In genomic region chr17:79950711-79951110, GRCh38 we compare ENCODE assay signal across 13 cellular contexts.
A peak's percentile ranks its signal among the peaks of the same experiment; 100 is the strongest.
DNase-seq lines count a peak whose midpoint lies in the region; ATAC-seq, FAIRE-seq and TF ChIP-seq lines count a peak whose summit lies in the region.
"Had no signal": no experiment of that assay in that cellular context is flagged by ENCODE, and none has a peak within 500 bp of the region (broad histone marks: within the 10 kb centered on the region; RNA-seq: fewer than 3 reads in every experiment).

No MANE protein-coding gene starts in this region.

- ATAC-seq in GM21737 (IDR thresholded peaks at IDR 0.05; ENCODE audit: unreplicated experiment) = no peak
- no peak for ATAC-seq in HG02973 (IDR thresholded peaks at IDR 0.05; ENCODE audit: unreplicated experiment)
- ATAC-seq in HG02610 (IDR thresholded peaks at IDR 0.05; ENCODE audit: unreplicated experiment) = no peak
- ATAC-seq: activated CD8-positive, alpha-beta memory T cell treated with anti-CD3 and anti-CD28 coated beads, Interleukin-2, amount 10 ng/mL, durations not matched to agents 7 days and 5 days; stimulated activated naive CD8-positive, alpha-beta T cell treated with anti-CD3 and anti-CD28 coated beads, Interleukin-15, Interleukin-2, amounts not matched to agents 100 U/mL and 50 U/mL, for 24 hours had no signal

- peaks cover 26% of the 10 kb centered on the region for H3K36me3 ChIP-seq in HUES64 (ENCODE audit: insufficient read depth, low read length)
- H3K36me3 ChIP-seq in astrocyte (ENCODE audit: insufficient read depth, low read length) = no peaks in the 10 kb centered on the region

- H4K20me1 ChIP-seq in astrocyte (ENCODE audit: insufficient read depth, low read length) = peaks cover 14% of the 10 kb centered on the region

- peak overlapping the region; percentile 89 for H3K27ac Mint-ChIP-seq in astrocyte (ENCODE audit: unreplicated experiment)
- H3K27ac Mint-ChIP-seq: activated CD8-positive, alpha-beta memory T cell treated with anti-CD3 and anti-CD28 coated beads, Interleukin-2, amount 10 ng/mL, durations not matched to agents 7 days and 5 days had no signal

- H3K4me1 ChIP-seq in HUES64 (ENCODE audit: insufficient read depth, low read length) = peaks cover 54% of the 10 kb centered on the region
- H3K4me1 ChIP-seq in astrocyte (ENCODE audit: insufficient read depth, low read length) = peaks cover 54% of the 10 kb centered on the region

- peak overlapping the region; percentile 100 for H3K27ac ChIP-seq in HUES64 (ENCODE audit: low read depth, low read length)
- H3K27ac ChIP-seq in astrocyte (ENCODE audit: low read depth, low read length) = peak overlapping the region; percentile 72
- H3K27ac ChIP-seq in layer of hippocampus (ENCODE audit: low read depth, low read length) = peak overlapping the region; percentile 84

- H3K9me3 ChIP-seq in HUES64 (ENCODE audit: insufficient read depth, low read depth, low read length) (no peaks in the 10 kb centered on the region), astrocyte (ENCODE audit: insufficient read depth, low read depth, low read length) (no peaks in the 10 kb centered on the region)
- H3K9me3 ChIP-seq: spleen had no signal

- peak overlapping the region; percentile 77 for H3K4me2 ChIP-seq in astrocyte (ENCODE audit: low read length)

- peaks cover 3% of the 10 kb centered on the region for H3K27me3 Mint-ChIP-seq in astrocyte (ENCODE audit: low read depth, unreplicated experiment)
- H3K27me3 Mint-ChIP-seq: activated CD8-positive, alpha-beta memory T cell treated with anti-CD3 and anti-CD28 coated beads, Interleukin-2, amount 10 ng/mL, durations not matched to agents 7 days and 5 days had no signal

- peaks cover 28% of the 10 kb centered on the region for H3K4me1 Mint-ChIP-seq in astrocyte (ENCODE audit: low read depth, unreplicated experiment)
- H3K4me1 Mint-ChIP-seq: activated CD8-positive, alpha-beta memory T cell treated with anti-CD3 and anti-CD28 coated beads, Interleukin-2, amount 10 ng/mL, durations not matched to agents 7 days and 5 days had no signal

- H3K36me3 Mint-ChIP-seq in astrocyte (ENCODE audit: low read depth, unreplicated experiment) = peaks cover 18% of the 10 kb centered on the region
- H3K36me3 Mint-ChIP-seq: activated CD8-positive, alpha-beta memory T cell treated with anti-CD3 and anti-CD28 coated beads, Interleukin-2, amount 10 ng/mL, durations not matched to agents 7 days and 5 days had no signal

- H3K79me2 ChIP-seq in astrocyte (ENCODE audit: insufficient read depth, low read length) = no peaks in the 10 kb centered on the region

- H3K4me3 ChIP-seq in HUES64 (ENCODE audit: low read length) (peak overlapping the region; percentile 39), astrocyte (ENCODE audit: insufficient read depth, low read depth, low read length) (no peak overlapping the region), retinal pigment epithelial cell (ENCODE audit: low read length) (no peak overlapping the region)
- H3K4me3 ChIP-seq: spleen had no signal

- no peak for FAIRE-seq in astrocyte (lab: Jason Lieb, UNC)
- FAIRE-seq: HTR-8/SVneo had no signal

- no peak for TF ChIP-seq CTCF in astrocyte (IDR thresholded peaks at IDR 0.05; ENCODE audit: insufficient read depth, low read depth, low read length)
- peak; percentile 11 for TF ChIP-seq CTCF in retinal pigment epithelial cell (conservative IDR thresholded peaks at IDR 0.05; ENCODE audit: low read depth, low read length)

- WGBS in HUES64 = 5% methylated on average over 18 of the region's 18 CpGs

- peaks cover 3% of the 10 kb centered on the region for H3K9me3 Mint-ChIP-seq in astrocyte (ENCODE audit: unreplicated experiment)

- DNase-seq in astrocyte (ENCODE audit: low read depth) (no peak), retinal pigment epithelial cell (ENCODE audit: low read depth) (no peak), GOT3 (lab: John Stamatoyannopoulos, UW) (no peak)
- DNase-seq: activated CD8-positive, alpha-beta memory T cell treated with anti-CD3 and anti-CD28 coated beads, Interleukin-2, amount 10 ng/mL, durations not matched to agents 7 days and 5 days; NCI-H2171; spleen; stimulated activated naive CD8-positive, alpha-beta T cell treated with anti-CD3 and anti-CD28 coated beads, Interleukin-15, Interleukin-2, amounts not matched to agents 100 U/mL and 50 U/mL, for 24 hours had no signal

- H3K9ac ChIP-seq in HUES64 (ENCODE audit: low read depth, low read length) (peak overlapping the region; percentile 72), astrocyte (ENCODE audit: low read length) (peak overlapping the region; percentile 66)

- H3K27me3 ChIP-seq in HUES64 (ENCODE audit: insufficient read depth, low read length) (peaks cover 4% of the 10 kb centered on the region; the same call in 1 of the 2 replicates), astrocyte (ENCODE audit: insufficient read depth, low read length) (no peaks in the 10 kb centered on the region), layer of hippocampus (ENCODE audit: control insufficient read depth, insufficient read depth, low read length) (no peaks in the 10 kb centered on the region)
- H3K27me3 ChIP-seq: spleen had no signal

- H2AFZ ChIP-seq in astrocyte (ENCODE audit: low read depth, low read length) = peak overlapping the region; percentile 21

- H3K4me3 Mint-ChIP-seq in astrocyte (ENCODE audit: unreplicated experiment) = peak overlapping the region; percentile 58
- H3K4me3 Mint-ChIP-seq: activated CD8-positive, alpha-beta memory T cell treated with anti-CD3 and anti-CD28 coated beads, Interleukin-2, amount 10 ng/mL, durations not matched to agents 7 days and 5 days had no signal
